In the genomic region with DNA sequence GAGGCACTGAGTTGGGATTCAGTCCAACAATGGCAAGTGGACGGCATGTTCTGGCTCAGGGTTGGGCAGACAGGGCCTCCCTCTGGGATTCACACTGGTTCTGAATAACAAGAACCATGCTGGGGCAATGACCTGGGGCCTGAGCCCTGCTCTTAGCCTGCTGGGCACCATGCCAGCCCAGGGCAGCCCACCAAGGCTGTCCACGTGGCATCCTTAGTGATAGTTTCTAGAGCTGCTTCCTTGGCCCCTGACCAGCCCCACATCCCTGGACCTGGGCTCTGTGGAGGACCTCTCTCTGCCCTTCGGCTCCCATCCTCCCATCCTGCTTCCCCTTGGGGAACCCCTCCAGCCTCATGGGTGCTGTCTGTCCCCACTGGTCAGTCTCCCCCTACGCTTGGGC, we compare ENCODE assay signal across 21 cellular contexts. TPM values are rescaled to one million over a fixed set of nuclear protein-coding genes. Genes with fewer than 3 reads are reported as not detected.
"Had no signal": no experiment of that assay in that cellular context is flagged by ENCODE, and none has a peak within 500 bp of the region (broad histone marks: within the 10 kb centered on the region; RNA-seq: fewer than 3 reads in every experiment).

No MANE protein-coding gene starts in this region.

- H3K36me3 Mint-ChIP-seq: activated naive CD4-positive, alpha-beta T cell treated with anti-CD3 and anti-CD28 coated beads, Interleukin-2, amount 10 ng/mL, durations not matched to agents 7 days and 5 days; activated naive CD8-positive, alpha-beta T cell treated with anti-CD3 and anti-CD28 coated beads, Interleukin-2, amount 10 ng/mL, durations not matched to agents 7 days and 5 days; brain had no signal

- H3K4me1 ChIP-seq: ascending aorta, esophagus squamous epithelium, left ventricle myocardium inferior, parathyroid adenoma, right atrium auricular region had no signal

- H3K27ac ChIP-seq: ascending aorta, cardiac muscle cell, epithelial cell of prostate, esophagus squamous epithelium, left ventricle myocardium inferior, parathyroid adenoma, right atrium auricular region, SK-N-MC, WERI-Rb-1 had no signal

- H3K9me3 ChIP-seq: right atrium auricular region had no signal

- H2AFZ ChIP-seq: parathyroid adenoma had no signal

- H3K79me2 ChIP-seq: parathyroid adenoma had no signal

- H3K4me3 Mint-ChIP-seq: activated CD8-positive, alpha-beta T cell treated with anti-CD3 and anti-CD28 coated beads, Interleukin-2, amount 10 ng/mL, durations not matched to agents 7 days and 5 days; activated naive CD4-positive, alpha-beta T cell treated with anti-CD3 and anti-CD28 coated beads, Interleukin-2, amount 10 ng/mL, durations not matched to agents 7 days and 5 days; activated naive CD8-positive, alpha-beta T cell treated with anti-CD3 and anti-CD28 coated beads, Interleukin-2, amount 10 ng/mL, durations not matched to agents 7 days and 5 days; brain; mesothelial cell of epicardium; naive B cell; nephron progenitor cell; type B pancreatic cell had no signal

- ATAC-seq: activated CD8-positive, alpha-beta T cell treated with anti-CD3 and anti-CD28 coated beads, Interleukin-2, amount 10 ng/mL, durations not matched to agents 7 days and 5 days had no signal

- H3K27me3 ChIP-seq: right atrium auricular region had no signal

- H3K4me3 ChIP-seq: ascending aorta, cardiac muscle cell, esophagus squamous epithelium, left ventricle myocardium inferior, right atrium auricular region, SK-N-MC had no signal

- DNase-seq: activated CD8-positive, alpha-beta T cell treated with anti-CD3 and anti-CD28 coated beads, Interleukin-2, amount 10 ng/mL, durations not matched to agents 7 days and 5 days; activated gamma-delta T cell; activated naive CD4-positive, alpha-beta T cell treated with anti-CD3 and anti-CD28 coated beads, Interleukin-2, amount 10 ng/mL, durations not matched to agents 7 days and 5 days; activated naive CD8-positive, alpha-beta T cell treated with anti-CD3 and anti-CD28 coated beads, Interleukin-2, amount 10 ng/mL, durations not matched to agents 7 days and 5 days; esophagus squamous epithelium; foreskin melanocyte; left ventricle myocardium inferior; naive B cell; nephron progenitor cell; stimulated activated CD4-positive, alpha-beta T cell treated with anti-CD3 and anti-CD28 coated beads, Interleukin-2, amount 100 ng/mL, for 48 hours; stimulated activated naive CD4-positive, alpha-beta T cell treated with Interleukin-2 at 50 U/mL for 16 hours; WERI-Rb-1 had no signal

- H3K4me1 Mint-ChIP-seq: activated naive CD4-positive, alpha-beta T cell treated with anti-CD3 and anti-CD28 coated beads, Interleukin-2, amount 10 ng/mL, durations not matched to agents 7 days and 5 days; activated naive CD8-positive, alpha-beta T cell treated with anti-CD3 and anti-CD28 coated beads, Interleukin-2, amount 10 ng/mL, durations not matched to agents 7 days and 5 days; mesothelial cell of epicardium had no signal

- H3K27ac Mint-ChIP-seq: activated CD8-positive, alpha-beta T cell treated with anti-CD3 and anti-CD28 coated beads, Interleukin-2, amount 10 ng/mL, durations not matched to agents 7 days and 5 days; activated naive CD4-positive, alpha-beta T cell treated with anti-CD3 and anti-CD28 coated beads, Interleukin-2, amount 10 ng/mL, durations not matched to agents 7 days and 5 days; activated naive CD8-positive, alpha-beta T cell treated with anti-CD3 and anti-CD28 coated beads, Interleukin-2, amount 10 ng/mL, durations not matched to agents 7 days and 5 days; brain; mesothelial cell of epicardium; naive B cell; nephron progenitor cell; type B pancreatic cell had no signal

- H3K36me3 ChIP-seq: ascending aorta, cardiac muscle cell, esophagus squamous epithelium, left ventricle myocardium inferior, right atrium auricular region, WERI-Rb-1 had no signal

RNA-seq across cellular contexts. Expression of a gene that starts 22.3 kb away (rescaled TPM):
- total RNA-seq: activated CD8-positive, alpha-beta T cell treated with anti-CD3 and anti-CD28 coated beads, Interleukin-2, amount 10 ng/mL, durations not matched to agents 7 days and 5 days; activated naive CD8-positive, alpha-beta T cell treated with anti-CD3 and anti-CD28 coated beads, Interleukin-2, amount 10 ng/mL, durations not matched to agents 7 days and 5 days had no signal
